In genomic region chr14:90551733-90552464, GRCh38 we compare ENCODE assay signal across 20 cellular contexts.
DNase-seq lines count a peak whose midpoint lies in the region; ATAC-seq and TF ChIP-seq lines count a peak whose summit lies in the region.
"Had no signal": no experiment of that assay in that cellular context is flagged by ENCODE, and none has a peak within 500 bp of the region (broad histone marks: within the 10 kb centered on the region; RNA-seq: fewer than 3 reads in every experiment).

No MANE protein-coding gene starts in this region.

- no peak for TF ChIP-seq EP300 in Ishikawa (IDR thresholded peaks at IDR 0.05; ENCODE audit: borderline replicate concordance)

- no peaks in the 10 kb centered on the region for H3K36me3 ChIP-seq in stomach smooth muscle (ENCODE audit: control insufficient read depth in 2 of 2, insufficient read depth in 2 of 2, low read length in 2 of 2)

- H3K36me3 Mint-ChIP-seq in WTC11 = peaks cover 6% of the 10 kb centered on the region
- H3K36me3 Mint-ChIP-seq: activated naive CD4-positive, alpha-beta T cell treated with anti-CD3 and anti-CD28 coated beads, Interleukin-2, amount 10 ng/mL, durations not matched to agents 7 days and 5 days; CD8-positive, alpha-beta memory T cell had no signal

- DNase-seq in occipital lobe (lab: John Stamatoyannopoulos, UW) (peak; percentile 26), T-helper 9 cell (no peak), HCEC 1CT (no peak), WTC11 (ENCODE audit: low spot score) (no peak)
- DNase-seq in activated CD4-positive, CD25-positive, alpha-beta regulatory T cell (lab: John Stamatoyannopoulos, UW) = no peak
- DNase-seq: activated CD4-positive, alpha-beta T cell treated with anti-CD3 and anti-CD28 coated beads, Interleukin-2, amount 50 U/mL, for 48 hours; activated naive CD4-positive, alpha-beta T cell treated with anti-CD3 and anti-CD28 coated beads, Interleukin-2, amount 10 ng/mL, durations not matched to agents 7 days and 5 days; DND-41; kidney glomerular epithelial cell; NCI-H1694; NCI-H748 treated with DMSO at 0.1 percent for 48 hours; stimulated activated CD4-positive, alpha-beta T cell treated with anti-CD3 and anti-CD28 coated beads, Interleukin-2, amount 100 ng/mL, for 24 hours; T-helper 17 cell; WERI-Rb-1 had no signal

- TF ChIP-seq CTCF in WTC11 (IDR thresholded peaks at IDR 0.05) = no peak

- POLR2A ChIA-PET in WTC11 (lab: Charles Lee) = no interaction called here

- TF ChIP-seq RAD21 in Ishikawa (IDR thresholded peaks at IDR 0.05; ENCODE audit: low read depth) = no peak

- peak overlapping the region; percentile 5 to 7 for H3K9ac ChIP-seq in stomach smooth muscle (ENCODE audit: low read length in 2 of 2)

- H3K9me3 ChIP-seq in stomach smooth muscle (ENCODE audit: control insufficient read depth in 2 of 2, low read length in 2 of 2) = no peaks in the 10 kb centered on the region

- H3K4me1 Mint-ChIP-seq in WTC11 = peaks cover 20% of the 10 kb centered on the region
- H3K4me1 Mint-ChIP-seq: activated naive CD4-positive, alpha-beta T cell treated with anti-CD3 and anti-CD28 coated beads, Interleukin-2, amount 10 ng/mL, durations not matched to agents 7 days and 5 days; CD8-positive, alpha-beta memory T cell; T-helper 17 cell had no signal

- H3K4me3 ChIP-seq in stomach smooth muscle (ENCODE audit: low read length in 2 of 2) = no peak overlapping the region

- H3K27ac Mint-ChIP-seq in WTC11 = no peak overlapping the region
- H3K27ac Mint-ChIP-seq: activated naive CD4-positive, alpha-beta T cell treated with anti-CD3 and anti-CD28 coated beads, Interleukin-2, amount 10 ng/mL, durations not matched to agents 7 days and 5 days; T-helper 17 cell had no signal

- H3K9me3 Mint-ChIP-seq in WTC11 = peaks cover 5% of the 10 kb centered on the region
- H3K9me3 Mint-ChIP-seq: activated naive CD4-positive, alpha-beta T cell treated with anti-CD3 and anti-CD28 coated beads, Interleukin-2, amount 10 ng/mL, durations not matched to agents 7 days and 5 days; CD8-positive, alpha-beta memory T cell had no signal

- ATAC-seq in WTC11 = no peak
- ATAC-seq: HCT116, T-helper 17 cell had no signal

- H3K4me3 Mint-ChIP-seq in WTC11 = no peak overlapping the region
- H3K4me3 Mint-ChIP-seq: activated naive CD4-positive, alpha-beta T cell treated with anti-CD3 and anti-CD28 coated beads, Interleukin-2, amount 10 ng/mL, durations not matched to agents 7 days and 5 days; CD8-positive, alpha-beta memory T cell; T-helper 17 cell had no signal

- H3K4me1 ChIP-seq in stomach smooth muscle (ENCODE audit: control insufficient read depth, insufficient read depth, low read length) = peaks cover 89% of the 10 kb centered on the region

- H3K27me3 Mint-ChIP-seq in WTC11 (ENCODE audit: low read depth) = peaks cover 5% of the 10 kb centered on the region
- H3K27me3 Mint-ChIP-seq: activated naive CD4-positive, alpha-beta T cell treated with anti-CD3 and anti-CD28 coated beads, Interleukin-2, amount 10 ng/mL, durations not matched to agents 7 days and 5 days had no signal

- peak overlapping the region; percentile 75 for H3K27ac ChIP-seq in cingulate gyrus (ENCODE audit: low read depth, low read length)
- peak overlapping the region; percentile 92 for H3K27ac ChIP-seq in stomach smooth muscle (ENCODE audit: low read length)
- H3K27ac ChIP-seq: HL-60, WERI-Rb-1 had no signal

- CTCF ChIA-PET in WTC11 (lab: Charles Lee) = no interaction called here

- H3K27me3 ChIP-seq in stomach smooth muscle (ENCODE audit: control insufficient read depth in 1 of 2, insufficient read depth in 2 of 2, low read length in 2 of 2) = no peaks in the 10 kb centered on the region

TF ChIP-seq in Ishikawa, 13 proteins besides CTCF, POLR2A, EP300 and RAD21:
- TF ChIP-seq EGR1 (IDR thresholded peaks at IDR 0.05) = peak; percentile 50; the same call in 1 of the 2 replicates
- no peak for TF ChIP-seq MAX (IDR thresholded peaks at IDR 0.05)

TF ChIP-seq in WTC11, 78 proteins besides CTCF, POLR2A, EP300 and RAD21:
- no peak for TF ChIP-seq FOXJ3 (CRISPR knock-in tag; IDR thresholded peaks at IDR 0.05; ENCODE audit: borderline replicate concordance)
- no peak for TF ChIP-seq ELF4 (CRISPR knock-in tag; IDR thresholded peaks at IDR 0.05; ENCODE audit: low read depth)
- no peak for TF ChIP-seq ETV6 (CRISPR knock-in tag; IDR thresholded peaks at IDR 0.05)
- no peak for TF ChIP-seq FOXK1 (CRISPR knock-in tag; IDR thresholded peaks at IDR 0.05)
- no peak for TF ChIP-seq ZNF396 (CRISPR knock-in tag; IDR thresholded peaks at IDR 0.05; ENCODE audit: borderline replicate concordance)
- no peak for TF ChIP-seq KAT7 (CRISPR knock-in tag; IDR thresholded peaks at IDR 0.05; ENCODE audit: borderline replicate concordance)
- TF ChIP-seq ZBTB21 (CRISPR knock-in tag; IDR thresholded peaks at IDR 0.05; ENCODE audit: borderline replicate concordance) = no peak
- no peak for TF ChIP-seq RORB (CRISPR knock-in tag; IDR thresholded peaks at IDR 0.05)
- TF ChIP-seq ESRRA (CRISPR knock-in tag; IDR thresholded peaks at IDR 0.05; ENCODE audit: borderline replicate concordance) = no peak
- TF ChIP-seq E2F5 (CRISPR knock-in tag; IDR thresholded peaks at IDR 0.05) = no peak
- no peak for TF ChIP-seq ZNF416 (CRISPR knock-in tag; IDR thresholded peaks at IDR 0.05)
